In genomic region chr1:212414328-212415106, GRCh38 we compare ENCODE assay signal across 1 cellular context.
TF ChIP-seq lines count a peak whose summit lies in the region.

PACC1 (minus strand) TSS chr1:212414886; CDS start chr1:212414757, 129 bp downstream.

TF ChIP-seq in GM12878, 131 proteins besides CTCF, POLR2A, EP300 and RAD21 (continued from another document):
- TF ChIP-seq NRF1 (conservative IDR thresholded peaks at IDR 0.05; ENCODE audit: low read depth, low read length) (peak; percentile 94), SUZ12 (IDR thresholded peaks at IDR 0.05; ENCODE audit: unreplicated experiment) (no peak), TCF12 (IDR thresholded peaks at IDR 0.05; ENCODE audit: low read depth, low read length) (peak; percentile 65), RELA (IDR thresholded peaks at IDR 0.05; ENCODE audit: borderline replicate concordance, partially characterized antibody) (peak; percentile 69), NKRF (conservative IDR thresholded peaks at IDR 0.05) (peak; percentile 26), ELK1 (IDR thresholded peaks at IDR 0.05; ENCODE audit: low read depth, low read length) (no peak), NBN (IDR thresholded peaks at IDR 0.05) (peak; percentile 86), MXI1 (IDR thresholded peaks at IDR 0.05; ENCODE audit: low read depth, low read length) (peak; percentile 74), ZNF687 (IDR thresholded peaks at IDR 0.05) (peak; percentile 54), PAX5 (IDR thresholded peaks at IDR 0.05; ENCODE audit: borderline replicate concordance, low read depth, low read length) (peak; percentile 82; the same call in 1 of the 2 replicates), POLR2AphosphoS5 (IDR thresholded peaks at IDR 0.05; ENCODE audit: low read length) (peak; percentile 76; the same call in 1 of the 2 replicates), RCOR1 (conservative IDR thresholded peaks at IDR 0.05; ENCODE audit: low read depth, low read length) (no peak), CBX5 (IDR thresholded peaks at IDR 0.05; ENCODE audit: low read depth) (0 out of 2 replicates have a peak, but pooled peaks have one; percentile 56), MLLT1 (IDR thresholded peaks at IDR 0.05) (no peak)
